Comparison of ENCODE assay signal across 24 cellular contexts in the genomic region with DNA sequence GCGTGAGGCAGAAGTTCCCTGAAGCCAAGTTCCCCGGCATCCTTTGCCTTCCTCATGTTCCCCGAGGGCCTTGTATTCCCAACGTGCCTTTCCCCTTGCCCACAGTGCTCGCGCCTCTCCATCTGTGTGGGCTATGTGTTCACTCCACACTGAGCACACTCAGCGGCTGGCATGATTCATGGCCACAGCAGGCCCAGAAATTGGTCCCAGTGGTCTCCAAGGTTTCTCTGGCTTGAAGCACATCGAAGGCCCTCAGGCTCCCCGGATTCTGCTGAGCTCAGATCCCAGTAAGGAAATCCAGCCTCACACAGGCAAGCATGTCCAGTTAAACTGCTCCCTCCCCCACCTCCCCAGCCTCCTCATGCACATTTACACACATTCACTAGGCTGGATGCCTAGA.
DNase-seq lines count a peak whose midpoint lies in the region; ATAC-seq and TF ChIP-seq lines count a peak whose summit lies in the region.
"Had no signal": no experiment of that assay in that cellular context is flagged by ENCODE, and none has a peak within 500 bp of the region (broad histone marks: within the 10 kb centered on the region; RNA-seq: fewer than 3 reads in every experiment).

No MANE protein-coding gene starts in this region.

- CTCF ChIA-PET in A673 (lab: Charles Lee) = no interaction called here

- TF ChIP-seq EP300 in sigmoid colon (IDR thresholded peaks at IDR 0.05) = no peak

- H3K56ac ChIP-seq in mesendoderm (ENCODE audit: low read length) = peak overlapping the region; percentile 35

- H3K27me3 ChIP-seq in DND-41 (ENCODE audit: insufficient read depth, low read length, poor library complexity) (no peaks in the 10 kb centered on the region), mesendoderm (ENCODE audit: insufficient read depth, low read length, poor library complexity) (no peaks in the 10 kb centered on the region), sigmoid colon (no peaks in the 10 kb centered on the region), A673 (replicated peaks; ENCODE audit: insufficient read depth, low read depth, low read length, poor library complexity) (no peaks in the 10 kb centered on the region)
- H3K27me3 ChIP-seq: Peyer's patch, SJSA1 had no signal

- H3K4ac ChIP-seq in mesendoderm (ENCODE audit: low read depth, low read length) = no peak overlapping the region

- no peak overlapping the region for H3K23ac ChIP-seq in mesendoderm (ENCODE audit: low read length)

- no peak overlapping the region for H2BK5ac ChIP-seq in mesendoderm (ENCODE audit: low read length)

- no peaks in the 10 kb centered on the region; the same call in 1 of the 2 replicates for H3K36me3 ChIP-seq in DND-41 (ENCODE audit: insufficient read depth, low read length)
- no peaks in the 10 kb centered on the region for H3K36me3 ChIP-seq in mesendoderm (ENCODE audit: control insufficient read depth, insufficient read depth, low read length)
- H3K36me3 ChIP-seq in sigmoid colon = no peaks in the 10 kb centered on the region
- no peaks in the 10 kb centered on the region for H3K36me3 ChIP-seq in A673 (ENCODE audit: insufficient read depth, low read length, poor library complexity, severe bottlenecking)
- H3K36me3 ChIP-seq: Peyer's patch, SJSA1 had no signal

- H3K9me3 ChIP-seq in DND-41 (ENCODE audit: insufficient read depth, low read length, severe bottlenecking) = no peaks in the 10 kb centered on the region
- no peaks in the 10 kb centered on the region for H3K9me3 ChIP-seq in sigmoid colon
- H3K9me3 ChIP-seq in A673 (ENCODE audit: low read depth, low read length, poor library complexity, severe bottlenecking) = no peaks in the 10 kb centered on the region
- H3K9me3 ChIP-seq: A549, Peyer's patch, SJSA1 had no signal

- H3K79me2 ChIP-seq in DND-41 (ENCODE audit: insufficient read depth, low read length) = no peaks in the 10 kb centered on the region
- no peaks in the 10 kb centered on the region for H3K79me2 ChIP-seq in mesendoderm (ENCODE audit: control insufficient read depth, insufficient read depth, low read length)

- DNase-seq in DND-41 (no peak), RPMI7951 (ENCODE audit: low read depth) (peak; percentile 88), mesendoderm (no peak), sigmoid colon (peak; percentile 79), kidney tubule cell (ENCODE audit: low spot score) (no peak), A673 (ENCODE audit: low spot score) (no peak), NCI-H1092 treated with DMSO at 0.1 percent for 48 hours (lab: John Stamatoyannopoulos, UW) (no peak)
- DNase-seq: CD4-positive, CD25-positive, alpha-beta regulatory T cell; COR-L47; DMS 273 treated with DMSO at 0.1 percent for 48 hours; DMS79 treated with DMSO at 0.1 percent for 48 hours; GDM1; KBM-7; MV-4-11; NCI-H1694; NCI-H2081; NCI-H2171 treated with DMSO at 0.1 percent for 48 hours; NCI-H446; NCI-H526; Peyer's patch had no signal

- peak overlapping the region; percentile 17; the same call in 1 of the 2 replicates for H3K27ac ChIP-seq in DND-41 (ENCODE audit: low read length)
- peak overlapping the region; percentile 19 for H3K27ac ChIP-seq in mesendoderm (ENCODE audit: low read depth, low read length)
- peak overlapping the region in 3 of 4 donors; percentile 31 to 50 (median 32) for H3K27ac ChIP-seq in sigmoid colon
- no peak overlapping the region for H3K27ac ChIP-seq in A673 (ENCODE audit: low read depth, low read length, poor library complexity, severe bottlenecking)
- H3K27ac ChIP-seq: Peyer's patch, SJSA1 had no signal

- intact Hi-C loops in sigmoid colon (cut with DNase I) (no loop called here), A673 (cut with micrococcal nuclease; ENCODE audit: unreplicated experiment) (no loop called here)

- no peak for TF ChIP-seq POLR2A in sigmoid colon (IDR thresholded peaks at IDR 0.05)

- H4K8ac ChIP-seq in mesendoderm (ENCODE audit: low read depth, low read length) = no peak overlapping the region

- no peak for ATAC-seq in DND-41 (ENCODE audit: insufficient read depth, low read depth)
- ATAC-seq in GM21825 (IDR thresholded peaks at IDR 0.05; ENCODE audit: unreplicated experiment) = no peak
- ATAC-seq: A549, Right ventricle myocardium inferior had no signal

- H3K18ac ChIP-seq in mesendoderm (ENCODE audit: low read length) = no peak overlapping the region

- peaks cover 34% of the 10 kb centered on the region for H3K4me1 ChIP-seq in DND-41 (ENCODE audit: insufficient read depth, low read length)
- H3K4me1 ChIP-seq in mesendoderm (ENCODE audit: control insufficient read depth, low read depth, low read length) = peaks cover 5% of the 10 kb centered on the region
- peaks cover 0 to 53% (median 34%) of the 10 kb centered on the region in 4 donors for H3K4me1 ChIP-seq in sigmoid colon
- H3K4me1 ChIP-seq in A673 (ENCODE audit: insufficient read depth, low read length, poor library complexity, severe bottlenecking) = no peaks in the 10 kb centered on the region
- H3K4me1 ChIP-seq: Peyer's patch had no signal

- POLR2A ChIA-PET in A673 (lab: Charles Lee; ENCODE audit: low non-redundant PET) = no interaction called here

- H2BK15ac ChIP-seq in mesendoderm (replicated peaks; ENCODE audit: low read depth) = no peak overlapping the region

- H4K20me1 ChIP-seq in DND-41 (ENCODE audit: insufficient read depth, low read length) = no peaks in the 10 kb centered on the region

- H3K79me1 ChIP-seq in mesendoderm (ENCODE audit: low read length) = no peaks in the 10 kb centered on the region

- no peak overlapping the region for H2AFZ ChIP-seq in DND-41 (ENCODE audit: low read depth, low read length)

- no peak overlapping the region for H2AK5ac ChIP-seq in mesendoderm (ENCODE audit: low read length)

- H3K4me2 ChIP-seq in DND-41 (ENCODE audit: insufficient read depth, low read length) (no peak overlapping the region), mesendoderm (ENCODE audit: low read length) (no peak overlapping the region)
- H3K4me2 ChIP-seq: A549 had no signal

- no peak overlapping the region for H4K5ac ChIP-seq in mesendoderm (ENCODE audit: low read length)

- H3K9ac ChIP-seq in DND-41 (ENCODE audit: low read depth, low read length) = no peak overlapping the region
- no peak overlapping the region for H3K9ac ChIP-seq in mesendoderm (ENCODE audit: low read length)

- WGBS in mesendoderm (ENCODE audit: extremely low coverage, insufficient coverage, low lambda C conversion rate) = no CpG with 5 or more reads among the region's 9 CpGs
- WGBS in sigmoid colon, 2 donors = 91 to 96% methylated on average over 9 of the region's 9 CpGs

- TF ChIP-seq CTCF in DND-41 (IDR thresholded peaks at IDR 0.05; ENCODE audit: borderline replicate concordance, extremely low read depth, low read length, poor library complexity, severe bottlenecking) = no peak
- no peak for TF ChIP-seq CTCF in sigmoid colon (IDR thresholded peaks at IDR 0.05)
- TF ChIP-seq CTCF in A673 (conservative IDR thresholded peaks at IDR 0.05; ENCODE audit: low read depth, low read length) = no peak

- BruUV-seq in A673 (replicated peaks; lab: Mats Ljungman, UMichigan) = no TSS peak

- H2BK120ac ChIP-seq in mesendoderm (ENCODE audit: low read depth, low read length) = no peak overlapping the region

- H3K4me3 ChIP-seq in DND-41 (ENCODE audit: low read depth in 1 of 2, low read length in 2 of 2) (no peak overlapping the region), mesendoderm (ENCODE audit: low read length) (no peak overlapping the region), sigmoid colon (no peak overlapping the region), A673 (ENCODE audit: low read depth, low read length, poor library complexity, severe bottlenecking) (no peak overlapping the region)
- H3K4me3 ChIP-seq: A549, Peyer's patch, SJSA1 had no signal

Comparison
In these comparisons a context has a peak if more than half of its experiments do, and no peak if none do; other contexts are left out.
1. DNase-seq: peak in RPMI7951 (single experiment) and sigmoid colon (single experiment); none in DND-41 (single experiment), mesendoderm (single experiment), kidney tubule cell (single experiment), A673 (single experiment) and NCI-H1092 treated with DMSO at 0.1 percent for 48 hours (single experiment).